Comparison of ENCODE assay signal across 8 cellular contexts in the genomic region with DNA sequence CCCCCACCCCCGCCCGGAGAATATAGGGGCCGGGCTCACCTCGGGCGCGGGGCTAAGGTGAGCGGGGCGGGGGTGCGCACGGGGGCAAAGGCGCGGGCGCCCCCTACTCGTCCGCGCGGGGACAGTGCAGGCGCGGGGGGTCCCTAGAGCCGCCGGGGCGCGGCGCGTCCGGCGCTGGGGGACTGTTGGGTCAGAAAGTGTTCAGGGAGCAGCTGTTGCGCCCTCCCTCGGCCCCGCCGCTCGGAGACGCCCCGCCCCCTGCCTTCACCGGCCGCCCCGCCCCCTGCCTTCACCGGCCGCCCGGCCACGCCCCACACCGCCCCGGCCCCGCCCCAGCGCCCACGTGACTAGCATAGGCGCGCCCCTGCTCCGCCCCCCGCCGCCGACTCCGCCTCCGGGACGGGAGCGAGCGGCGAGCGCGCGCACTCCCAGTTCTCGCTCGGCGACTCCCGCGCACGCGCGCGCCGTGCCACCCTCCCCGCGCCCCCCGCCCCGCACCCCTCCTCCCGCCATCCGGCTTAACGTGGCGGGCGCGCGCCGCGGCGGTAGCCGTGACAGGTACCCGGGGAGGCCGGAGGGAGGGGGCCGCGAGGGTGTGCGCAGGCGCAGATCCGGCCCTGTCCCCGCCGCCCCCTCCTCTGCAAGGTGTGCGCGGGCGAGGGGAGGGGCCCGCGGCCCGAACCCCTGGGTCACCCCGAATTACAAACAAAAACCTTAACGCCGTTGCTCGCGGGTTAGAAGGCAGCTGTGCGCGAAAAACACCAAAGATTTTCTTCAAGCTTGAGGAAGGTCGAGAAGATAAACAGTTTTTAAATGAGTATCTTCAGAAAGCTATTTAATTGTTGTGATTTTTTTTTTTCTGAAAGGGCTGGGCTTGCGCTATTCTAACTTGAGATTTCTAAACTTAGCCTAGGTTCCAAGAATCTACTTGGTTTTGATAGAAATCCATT. TPM values are rescaled to one million over a fixed set of nuclear protein-coding genes. Genes with fewer than 3 reads are reported as not detected.
A peak's percentile ranks its signal among the peaks of the same experiment; 100 is the strongest.
DNase-seq lines count a peak whose midpoint lies in the region; ATAC-seq and TF ChIP-seq lines count a peak whose summit lies in the region.

No MANE protein-coding gene starts in this region.

- H3K36me3 Mint-ChIP-seq in chondrocyte (ENCODE audit: low read depth): no peaks in the 10 kb centered on the region

- H3K27me3 Mint-ChIP-seq in chondrocyte (ENCODE audit: low read depth): no peaks in the 10 kb centered on the region

- DNase-seq in AG09309 (ENCODE audit: low read depth): peak; percentile 59
- DNase-seq in NCI-H345 treated with DMSO at 0.1 percent for 48 hours (lab: John Stamatoyannopoulos, UW; ENCODE audit: unreplicated experiment): peak; percentile 87
- DNase-seq in activated CD4-positive, alpha-beta T cell treated with anti-CD3 and anti-CD28 coated beads for 1 hour: peak; percentile 98
- peak; percentile 98 for DNase-seq in chondrocyte (ENCODE audit: low spot score)
- peak; percentile 96 for DNase-seq in left kidney (ENCODE audit: low read depth, low spot score)
- peak; percentile 96 for DNase-seq in stimulated activated CD4-positive, alpha-beta T cell treated with anti-CD3 and anti-CD28 coated beads, Interleukin-1b, Interleukin-23, amount 100 ng/mL, for 48 hours

- H3K27ac Mint-ChIP-seq in chondrocyte (ENCODE audit: unreplicated experiment): peak overlapping the region; percentile 94

- H3K4me3 Mint-ChIP-seq in chondrocyte (ENCODE audit: unreplicated experiment): peak overlapping the region; percentile 75

- H3K4me3 ChIP-seq in AG09309 (ENCODE audit: control insufficient read depth, low read depth, low read length): peak overlapping the region; percentile 81

- no peak for TF ChIP-seq CTCF in AG09309 (IDR thresholded peaks at IDR 0.05; ENCODE audit: control insufficient read depth, insufficient read depth, low read depth, low read length, missing control alignments)
- TF ChIP-seq CTCF in chondrocyte (IDR thresholded peaks at IDR 0.05): peak; percentile 67

- no peaks in the 10 kb centered on the region for H3K9me3 Mint-ChIP-seq in chondrocyte (ENCODE audit: low read depth)

- peak; percentile 69 for ATAC-seq in GM19023 (IDR thresholded peaks at IDR 0.05; ENCODE audit: unreplicated experiment)
- ATAC-seq in HG03280 (IDR thresholded peaks at IDR 0.05; ENCODE audit: unreplicated experiment): peak; percentile 63

- H3K4me1 Mint-ChIP-seq in chondrocyte (ENCODE audit: low read depth): peaks cover 56% of the 10 kb centered on the region

RNA-seq across cellular contexts. Expression of gene ZNF217, which starts 0.7 kb away (rescaled TPM):
- total RNA-seq in chondrocyte: 26.9 to 28.7 TPM (median 27.0 TPM) in 3 replicates

Comparison
In these comparisons a context has a peak if more than half of its experiments do, and no peak if none do; other contexts are left out.
1. Peak in every context shown above with its lines: DNase-seq, ATAC-seq and H3K4me3 ChIP-seq.